Comparison of ENCODE assay signal across 8 cellular contexts in genomic region chr15:43492266-43492665, GRCh38. TPM values are rescaled to one million over a fixed set of nuclear protein-coding genes. Genes with fewer than 3 reads are reported as not detected.
DNase-seq lines count a peak whose midpoint lies in the region; ATAC-seq lines count a peak whose summit lies in the region.

No MANE protein-coding gene starts in this region.

- intact Hi-C loops in activated T-helper 1 cell treated with anti-CD3 and anti-CD28 coated beads, Interleukin-12 subunit alpha, Interleukin-12 subunit beta, Interleukin-2, Interleukin-4 antibody, amounts not matched to agents 30 ng/mL and 10 ng/mL and 1 ng/mL, durations not matched to agents 14 hours and 24 hours and 36 hours (cut with micrococcal nuclease), result loop anchor here (1.0 to 5.0 kb wide), 4 partner anchors 51 to 305 kb away; partner anchors contain the start of genes CCNDBP1, TUBGCP4 and ZSCAN29

- H3K27me3 ChIP-seq in stomach smooth muscle (ENCODE audit: control insufficient read depth in 1 of 2, insufficient read depth in 2 of 2, low read length in 2 of 2), result no peaks in the 10 kb centered on the region

- peak overlapping the region; percentile 72 to 97 for H3K4me3 ChIP-seq in stomach smooth muscle (ENCODE audit: low read length in 2 of 2)

- DNase-seq in T-helper 1 cell, result no peak
- DNase-seq in activated T-helper 1 cell treated with anti-CD3 and anti-CD28 coated beads, Interleukin-12 subunit alpha, Interleukin-12 subunit beta, Interleukin-2, Interleukin-4 antibody, amounts not matched to agents 30 ng/mL and 10 ng/mL and 1 ng/mL, durations not matched to agents 14 hours and 24 hours and 36 hours (ENCODE audit: low spot score), result no peak
- DNase-seq in iPS-NIHi11 (ENCODE audit: low spot score), result peak; percentile 35
- no peak for DNase-seq in NCI-H526 treated with DMSO at 0.1 percent for 48 hours (lab: John Stamatoyannopoulos, UW)
- no peak for DNase-seq in stimulated activated CD4-positive, alpha-beta T cell treated with anti-CD3 and anti-CD28 coated beads, Interleukin-15, amount 100 ng/mL, for 24 hours

- no peak for ATAC-seq in HG03342 (IDR thresholded peaks at IDR 0.05; ENCODE audit: unreplicated experiment)

- H3K36me3 ChIP-seq in stomach smooth muscle (ENCODE audit: control insufficient read depth in 2 of 2, insufficient read depth in 2 of 2, low read length in 2 of 2), result peaks cover 8 to 16% of the 10 kb centered on the region in 2 donors

- peaks cover 14% of the 10 kb centered on the region for H3K36me3 Mint-ChIP-seq in T-helper 1 cell treated with Interleukin-12 subunit alpha and Interleukin-12 subunit beta and Interleukin-4 antibody, amounts not matched to agents 30 μg/mL and 1 μg/mL, for 36 hours (ENCODE audit: low read depth)
- H3K36me3 Mint-ChIP-seq in activated T-helper 1 cell treated with anti-CD3 and anti-CD28 coated beads, Interleukin-12 subunit alpha, Interleukin-12 subunit beta, Interleukin-2, Interleukin-4 antibody, amounts not matched to agents 30 ng/mL and 10 ng/mL and 1 ng/mL, durations not matched to agents 14 hours and 24 hours and 36 hours (ENCODE audit: low read depth), result peaks cover 17% of the 10 kb centered on the region

- peak overlapping the region; percentile 96 for H3K27ac Mint-ChIP-seq in T-helper 1 cell treated with Interleukin-12 subunit alpha and Interleukin-12 subunit beta and Interleukin-4 antibody, amounts not matched to agents 30 μg/mL and 1 μg/mL, for 36 hours
- peak overlapping the region; percentile 97 for H3K27ac Mint-ChIP-seq in activated T-helper 1 cell treated with anti-CD3 and anti-CD28 coated beads, Interleukin-12 subunit alpha, Interleukin-12 subunit beta, Interleukin-2, Interleukin-4 antibody, amounts not matched to agents 30 ng/mL and 10 ng/mL and 1 ng/mL, durations not matched to agents 14 hours and 24 hours and 36 hours

- peaks cover 13% of the 10 kb centered on the region for H3K4me1 ChIP-seq in stomach smooth muscle (ENCODE audit: control insufficient read depth, insufficient read depth, low read length)

- H3K4me3 Mint-ChIP-seq in T-helper 1 cell treated with Interleukin-12 subunit alpha and Interleukin-12 subunit beta and Interleukin-4 antibody, amounts not matched to agents 30 μg/mL and 1 μg/mL, for 36 hours, result peak overlapping the region; percentile 97
- peak overlapping the region; percentile 93 for H3K4me3 Mint-ChIP-seq in activated T-helper 1 cell treated with anti-CD3 and anti-CD28 coated beads, Interleukin-12 subunit alpha, Interleukin-12 subunit beta, Interleukin-2, Interleukin-4 antibody, amounts not matched to agents 30 ng/mL and 10 ng/mL and 1 ng/mL, durations not matched to agents 14 hours and 24 hours and 36 hours

- H3K27me3 Mint-ChIP-seq in T-helper 1 cell treated with Interleukin-12 subunit alpha and Interleukin-12 subunit beta and Interleukin-4 antibody, amounts not matched to agents 30 μg/mL and 1 μg/mL, for 36 hours (ENCODE audit: low read depth), result no peaks in the 10 kb centered on the region
- H3K27me3 Mint-ChIP-seq in activated T-helper 1 cell treated with anti-CD3 and anti-CD28 coated beads, Interleukin-12 subunit alpha, Interleukin-12 subunit beta, Interleukin-2, Interleukin-4 antibody, amounts not matched to agents 30 ng/mL and 10 ng/mL and 1 ng/mL, durations not matched to agents 14 hours and 24 hours and 36 hours (ENCODE audit: insufficient read depth), result no peaks in the 10 kb centered on the region

- peak overlapping the region; percentile 64 for H3K27ac ChIP-seq in stomach smooth muscle (ENCODE audit: low read length)

- peak overlapping the region; percentile 79 to 88 for H3K9ac ChIP-seq in stomach smooth muscle (ENCODE audit: low read length in 2 of 2)

- H3K9me3 ChIP-seq in stomach smooth muscle (ENCODE audit: control insufficient read depth in 2 of 2, low read length in 2 of 2), result no peaks in the 10 kb centered on the region

- peaks cover 25% of the 10 kb centered on the region for H3K4me1 Mint-ChIP-seq in T-helper 1 cell treated with Interleukin-12 subunit alpha and Interleukin-12 subunit beta and Interleukin-4 antibody, amounts not matched to agents 30 μg/mL and 1 μg/mL, for 36 hours (ENCODE audit: low read depth)
- peaks cover 26% of the 10 kb centered on the region for H3K4me1 Mint-ChIP-seq in activated T-helper 1 cell treated with anti-CD3 and anti-CD28 coated beads, Interleukin-12 subunit alpha, Interleukin-12 subunit beta, Interleukin-2, Interleukin-4 antibody, amounts not matched to agents 30 ng/mL and 10 ng/mL and 1 ng/mL, durations not matched to agents 14 hours and 24 hours and 36 hours (ENCODE audit: low read depth)

- H3K9me3 Mint-ChIP-seq in T-helper 1 cell treated with Interleukin-12 subunit alpha and Interleukin-12 subunit beta and Interleukin-4 antibody, amounts not matched to agents 30 μg/mL and 1 μg/mL, for 36 hours, result no peaks in the 10 kb centered on the region
- H3K9me3 Mint-ChIP-seq in activated T-helper 1 cell treated with anti-CD3 and anti-CD28 coated beads, Interleukin-12 subunit alpha, Interleukin-12 subunit beta, Interleukin-2, Interleukin-4 antibody, amounts not matched to agents 30 ng/mL and 10 ng/mL and 1 ng/mL, durations not matched to agents 14 hours and 24 hours and 36 hours, result no peaks in the 10 kb centered on the region

RNA-seq across cellular contexts. Expression of gene TP53BP1, which starts 0.7 kb away (rescaled TPM):
- 44.1 and 46.1 TPM in 2 replicates for total RNA-seq in activated T-helper 1 cell treated with anti-CD3 and anti-CD28 coated beads, Interleukin-12 subunit alpha, Interleukin-12 subunit beta, Interleukin-2, Interleukin-4 antibody, amounts not matched to agents 30 ng/mL and 10 ng/mL and 1 ng/mL, durations not matched to agents 14 hours and 24 hours and 36 hours

RNA-seq across cellular contexts. Expression of gene MAP1A, which starts 25.1 kb away (rescaled TPM):
- 2.2 and 2.3 TPM in 2 replicates for total RNA-seq in activated T-helper 1 cell treated with anti-CD3 and anti-CD28 coated beads, Interleukin-12 subunit alpha, Interleukin-12 subunit beta, Interleukin-2, Interleukin-4 antibody, amounts not matched to agents 30 ng/mL and 10 ng/mL and 1 ng/mL, durations not matched to agents 14 hours and 24 hours and 36 hours
